Comparison of ENCODE assay signal across 9 cellular contexts in the genomic region with DNA sequence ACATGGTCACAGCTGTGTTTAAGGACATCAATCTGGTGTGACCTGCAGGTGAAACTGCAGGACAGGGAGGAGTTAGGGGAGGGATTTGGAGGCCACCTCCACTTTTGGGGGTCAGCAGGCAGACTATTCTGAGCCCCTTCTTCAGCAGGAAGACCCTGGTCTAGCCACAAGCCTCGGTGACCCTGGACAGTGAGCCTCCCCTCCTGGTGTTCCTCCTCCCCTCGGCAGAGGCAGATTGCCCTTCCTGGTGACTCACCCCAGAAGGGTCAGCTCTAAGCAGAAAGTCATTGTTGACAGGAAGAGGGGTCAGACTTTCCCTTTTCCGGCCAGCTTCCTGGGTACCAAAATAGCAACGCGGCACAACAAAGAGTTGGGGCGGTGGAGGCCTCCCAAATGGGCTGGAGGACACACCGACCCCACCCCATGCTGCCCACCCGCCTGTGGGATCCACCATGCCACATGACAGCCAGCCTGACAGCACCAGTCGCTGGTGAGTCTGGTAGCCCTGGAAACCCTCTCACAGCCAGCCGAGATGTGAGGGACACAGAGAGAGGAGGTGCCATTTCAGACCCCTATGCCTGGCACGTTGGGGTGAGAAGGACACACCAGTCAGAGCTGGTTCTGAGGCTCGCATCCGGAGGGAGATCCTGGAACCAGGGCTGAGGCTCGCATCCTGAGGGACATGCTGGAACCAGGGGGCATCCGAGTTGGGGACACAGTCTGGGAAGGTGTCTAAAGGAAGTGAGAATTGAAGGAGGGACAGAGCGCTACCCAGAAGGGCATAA. TPM values are rescaled to one million over a fixed set of nuclear protein-coding genes. Genes with fewer than 3 reads are reported as not detected.
DNase-seq lines count a peak whose midpoint lies in the region; ATAC-seq and TF ChIP-seq lines count a peak whose summit lies in the region.
"Had no signal": no experiment of that assay in that cellular context is flagged by ENCODE, and none has a peak within 500 bp of the region (broad histone marks: within the 10 kb centered on the region; RNA-seq: fewer than 3 reads in every experiment).

No MANE protein-coding gene starts in this region.

- H3K4me3 ChIP-seq in CD8-positive, alpha-beta memory T cell (ENCODE audit: low read length) = no peak overlapping the region
- H3K4me3 ChIP-seq in naive thymus-derived CD4-positive, alpha-beta T cell (ENCODE audit: low read length) = no peak overlapping the region

- H3K27me3 ChIP-seq in CD8-positive, alpha-beta memory T cell (ENCODE audit: insufficient read depth, low read length, poor library complexity, severe bottlenecking) = no peaks in the 10 kb centered on the region
- no peaks in the 10 kb centered on the region for H3K27me3 ChIP-seq in naive thymus-derived CD4-positive, alpha-beta T cell (ENCODE audit: control insufficient read depth in 2 of 2, insufficient read depth in 2 of 2, low read length in 2 of 2)

- H3K27me3 Mint-ChIP-seq in CD8-positive, alpha-beta memory T cell = peaks cover 0 to 4% of the 10 kb centered on the region in 2 donors
- H3K27me3 Mint-ChIP-seq in naive thymus-derived CD4-positive, alpha-beta T cell = no peaks in the 10 kb centered on the region
- H3K27me3 Mint-ChIP-seq: activated naive CD8-positive, alpha-beta T cell had no signal

- no peaks in the 10 kb centered on the region for H3K4me1 Mint-ChIP-seq in CD8-positive, alpha-beta memory T cell
- peaks cover 7 to 16% (median 10%) of the 10 kb centered on the region in 7 donors for H3K4me1 Mint-ChIP-seq in naive thymus-derived CD4-positive, alpha-beta T cell

- peak; percentile 82 for ATAC-seq in naive thymus-derived CD4-positive, alpha-beta T cell
- ATAC-seq in GM19328 (IDR thresholded peaks at IDR 0.05; ENCODE audit: unreplicated experiment) = no peak

- TF ChIP-seq CTCF in GM10248 (IDR thresholded peaks at IDR 0.05; ENCODE audit: control extremely low read depth, extremely low read depth, low read depth, missing control alignments) = no peak

- intact Hi-C loops in naive thymus-derived CD4-positive, alpha-beta T cell (cut with micrococcal nuclease) = no loop called here

- no peak for DNase-seq in CD8-positive, alpha-beta memory T cell
- DNase-seq in OCI-M1 (lab: John Stamatoyannopoulos, UW) (peak; percentile 50), dermis microvascular lymphatic vessel endothelial cell (ENCODE audit: low read depth in 2 of 2) (peak; percentile 93 to 94), GM10248 (ENCODE audit: extremely low spot score) (no peak), NCI-H1436 (lab: John Stamatoyannopoulos, UW) (no peak), activated T-cell treated with anti-CD3 and anti-CD28 coated beads for 4 hours (no peak)
- peak in 1 of 9 donors; percentile 43 for DNase-seq in naive thymus-derived CD4-positive, alpha-beta T cell

- no peak overlapping the region for H3K4me3 Mint-ChIP-seq in CD8-positive, alpha-beta memory T cell
- H3K4me3 Mint-ChIP-seq in naive thymus-derived CD4-positive, alpha-beta T cell = peak overlapping the region in 2 of 10 donors; percentile 26 to 47
- H3K4me3 Mint-ChIP-seq: activated naive CD8-positive, alpha-beta T cell had no signal

- H3K36me3 ChIP-seq in CD8-positive, alpha-beta memory T cell (ENCODE audit: insufficient read depth, low read length) = no peaks in the 10 kb centered on the region
- no peaks in the 10 kb centered on the region for H3K36me3 ChIP-seq in naive thymus-derived CD4-positive, alpha-beta T cell (ENCODE audit: control insufficient read depth in 2 of 3, insufficient read depth in 3 of 3, low read length in 3 of 3)

- H3K9me3 Mint-ChIP-seq in CD8-positive, alpha-beta memory T cell = no peaks in the 10 kb centered on the region
- H3K9me3 Mint-ChIP-seq in naive thymus-derived CD4-positive, alpha-beta T cell = no peaks in the 10 kb centered on the region

- POLR2A ChIA-PET in CD8-positive, alpha-beta memory T cell (lab: Charles Lee) = no interaction called here
- POLR2A ChIA-PET in naive thymus-derived CD4-positive, alpha-beta T cell (lab: Charles Lee) = interaction anchor here (1.3 kb wide), 1 partner anchor 22 kb away, joined by 3 read pairs; no protein-coding TSS in a partner anchor
- POLR2A ChIA-PET in GM10248 (lab: Yijun Ruan, JAX) = no interaction called here

- H3K36me3 Mint-ChIP-seq in CD8-positive, alpha-beta memory T cell = no peaks in the 10 kb centered on the region
- H3K36me3 Mint-ChIP-seq in naive thymus-derived CD4-positive, alpha-beta T cell = no peaks in the 10 kb centered on the region
- H3K36me3 Mint-ChIP-seq: activated naive CD8-positive, alpha-beta T cell had no signal

- H3K4me1 ChIP-seq in CD8-positive, alpha-beta memory T cell (ENCODE audit: insufficient read depth, low read length) = peaks cover 12% of the 10 kb centered on the region
- peaks cover 0 to 3% of the 10 kb centered on the region in 2 donors for H3K4me1 ChIP-seq in naive thymus-derived CD4-positive, alpha-beta T cell (ENCODE audit: control insufficient read depth in 2 of 2, insufficient read depth in 2 of 2, low read length in 2 of 2)

- H3K9me3 ChIP-seq in CD8-positive, alpha-beta memory T cell (ENCODE audit: low read length) = no peaks in the 10 kb centered on the region
- no peaks in the 10 kb centered on the region for H3K9me3 ChIP-seq in naive thymus-derived CD4-positive, alpha-beta T cell (ENCODE audit: control insufficient read depth in 2 of 3, low read length in 3 of 3)

- H3K27ac Mint-ChIP-seq in CD8-positive, alpha-beta memory T cell = peak overlapping the region in 1 of 8 donors; percentile 53
- no peak overlapping the region for H3K27ac Mint-ChIP-seq in naive thymus-derived CD4-positive, alpha-beta T cell
- H3K27ac Mint-ChIP-seq: activated naive CD8-positive, alpha-beta T cell had no signal

- CTCF ChIA-PET in CD8-positive, alpha-beta memory T cell (lab: Charles Lee) = interaction anchor here (1.3 kb wide), 1 partner anchor 105 kb away, joined by 3 read pairs; no protein-coding TSS in a partner anchor
- CTCF ChIA-PET in naive thymus-derived CD4-positive, alpha-beta T cell (lab: Charles Lee) = no interaction called here
- CTCF ChIA-PET in GM10248 (lab: Yijun Ruan, JAX) = interaction anchor here (1.1 to 3.8 kb wide), 4 partner anchors 9 to 120 kb away, joined by 3 to 18 read pairs (median 6); a partner anchor contains a TSS

- peak overlapping the region; percentile 64 for H3K27ac ChIP-seq in CD8-positive, alpha-beta memory T cell (ENCODE audit: low read depth, low read length)
- H3K27ac ChIP-seq in naive thymus-derived CD4-positive, alpha-beta T cell (ENCODE audit: low read depth, low read length) = no peak overlapping the region

RNA-seq across cellular contexts. Expression of a gene that starts 14.7 kb away (rescaled TPM):
- 10 to 100 TPM; 82.8 to 87.8 TPM for total RNA-seq in CD8-positive, alpha-beta memory T cell
- polyA plus RNA-seq in CD8-positive, alpha-beta memory T cell = 5.6 TPM
- 4.6 and 7.6 TPM in 2 replicates for total RNA-seq in dermis microvascular lymphatic vessel endothelial cell
- 100 to 1,000 TPM in 1 of 5 experiments, 10 to 100 TPM in 1, 1 to 10 TPM in 3; 1.4 to 125 (median 5.9) TPM for total RNA-seq in naive thymus-derived CD4-positive, alpha-beta T cell
- polyA plus RNA-seq in naive thymus-derived CD4-positive, alpha-beta T cell = 1 to 10 TPM in 1 of 2 donors, under 1 TPM in 1; 0.94 to 2.2 TPM

Comparison
In these comparisons a context has a peak if more than half of its experiments do, and no peak if none do; other contexts are left out.
1. DNase-seq: peak in OCI-M1 (single experiment) and dermis microvascular lymphatic vessel endothelial cell (2 of 2); none in CD8-positive, alpha-beta memory T cell (0 of 5), GM10248 (single experiment), NCI-H1436 (single experiment) and activated T-cell treated with anti-CD3 and anti-CD28 coated beads for 4 hours (single experiment).